Comparison of ENCODE assay signal across 1 cellular context in the genomic region with DNA sequence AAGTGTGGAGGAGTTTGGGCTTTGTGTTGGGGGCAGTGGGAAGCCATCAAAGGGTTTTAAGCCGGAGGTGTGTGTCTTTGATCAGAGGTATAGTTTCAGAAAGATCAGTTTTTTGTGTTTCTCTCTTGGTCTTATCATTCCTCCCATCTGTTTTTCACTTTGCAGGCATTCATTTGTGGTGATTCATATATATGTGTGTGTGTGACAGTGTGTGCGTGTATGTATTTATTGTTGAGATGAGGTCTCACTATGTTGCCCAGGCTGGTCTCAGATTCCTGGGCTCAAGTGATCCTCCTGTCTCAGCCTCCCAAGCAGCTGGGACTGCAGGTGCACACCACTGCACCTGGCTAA.
TF ChIP-seq lines count a peak whose summit lies in the region.

No MANE protein-coding gene starts in this region.

TF ChIP-seq in HepG2, 621 proteins besides CTCF, POLR2A, EP300 and RAD21:
- TF ChIP-seq GLI4 (CRISPR knock-in tag; IDR thresholded peaks at IDR 0.05; ENCODE audit: borderline replicate concordance) (0 out of 2 replicates have a peak, but pooled peaks have one; percentile 45), FOSL2 (CRISPR knock-in tag; IDR thresholded peaks at IDR 0.05) (peak; percentile 77), SALL1 (CRISPR knock-in tag; IDR thresholded peaks at IDR 0.05) (0 out of 2 replicates have a peak, but pooled peaks have one; percentile 7), ZNF121 (CRISPR knock-in tag; IDR thresholded peaks at IDR 0.05) (peak; percentile 91), ERF (CRISPR knock-in tag; IDR thresholded peaks at IDR 0.05) (no peak), ZNF746 (CRISPR knock-in tag; IDR thresholded peaks at IDR 0.05) (no peak), ZMYM3 (CRISPR knock-in tag; IDR thresholded peaks at IDR 0.05) (peak; percentile 86), RCOR2 (CRISPR knock-in tag; IDR thresholded peaks at IDR 0.05) (0 out of 2 replicates have a peak, but pooled peaks have one; percentile 51), SOX5 (CRISPR knock-in tag; IDR thresholded peaks at IDR 0.05; ENCODE audit: borderline replicate concordance) (peak; percentile 22; the same call in 1 of the 2 replicates), HDAC2 (CRISPR knock-in tag; IDR thresholded peaks at IDR 0.05) (0 out of 2 replicates have a peak, but pooled peaks have one; percentile 21), KDM1A (CRISPR knock-in tag; IDR thresholded peaks at IDR 0.05) (peak; percentile 71), DPF2 (CRISPR knock-in tag; IDR thresholded peaks at IDR 0.05; ENCODE audit: borderline replicate concordance, low read depth) (no peak), ZMYM2 (CRISPR knock-in tag; IDR thresholded peaks at IDR 0.05) (peak; percentile 56; the same call in 1 of the 2 replicates), ZNF775 (CRISPR knock-in tag; IDR thresholded peaks at IDR 0.05; ENCODE audit: borderline replicate concordance) (no peak), ZNF232 (CRISPR knock-in tag; IDR thresholded peaks at IDR 0.05; ENCODE audit: borderline replicate concordance) (0 out of 2 replicates have a peak, but pooled peaks have one; percentile 23), TEAD3 (CRISPR knock-in tag; optimal IDR thresholded peaks at IDR 0.05; ENCODE audit: borderline replicate concordance) (peak; percentile 56)
- TF ChIP-seq, protein P1, sequence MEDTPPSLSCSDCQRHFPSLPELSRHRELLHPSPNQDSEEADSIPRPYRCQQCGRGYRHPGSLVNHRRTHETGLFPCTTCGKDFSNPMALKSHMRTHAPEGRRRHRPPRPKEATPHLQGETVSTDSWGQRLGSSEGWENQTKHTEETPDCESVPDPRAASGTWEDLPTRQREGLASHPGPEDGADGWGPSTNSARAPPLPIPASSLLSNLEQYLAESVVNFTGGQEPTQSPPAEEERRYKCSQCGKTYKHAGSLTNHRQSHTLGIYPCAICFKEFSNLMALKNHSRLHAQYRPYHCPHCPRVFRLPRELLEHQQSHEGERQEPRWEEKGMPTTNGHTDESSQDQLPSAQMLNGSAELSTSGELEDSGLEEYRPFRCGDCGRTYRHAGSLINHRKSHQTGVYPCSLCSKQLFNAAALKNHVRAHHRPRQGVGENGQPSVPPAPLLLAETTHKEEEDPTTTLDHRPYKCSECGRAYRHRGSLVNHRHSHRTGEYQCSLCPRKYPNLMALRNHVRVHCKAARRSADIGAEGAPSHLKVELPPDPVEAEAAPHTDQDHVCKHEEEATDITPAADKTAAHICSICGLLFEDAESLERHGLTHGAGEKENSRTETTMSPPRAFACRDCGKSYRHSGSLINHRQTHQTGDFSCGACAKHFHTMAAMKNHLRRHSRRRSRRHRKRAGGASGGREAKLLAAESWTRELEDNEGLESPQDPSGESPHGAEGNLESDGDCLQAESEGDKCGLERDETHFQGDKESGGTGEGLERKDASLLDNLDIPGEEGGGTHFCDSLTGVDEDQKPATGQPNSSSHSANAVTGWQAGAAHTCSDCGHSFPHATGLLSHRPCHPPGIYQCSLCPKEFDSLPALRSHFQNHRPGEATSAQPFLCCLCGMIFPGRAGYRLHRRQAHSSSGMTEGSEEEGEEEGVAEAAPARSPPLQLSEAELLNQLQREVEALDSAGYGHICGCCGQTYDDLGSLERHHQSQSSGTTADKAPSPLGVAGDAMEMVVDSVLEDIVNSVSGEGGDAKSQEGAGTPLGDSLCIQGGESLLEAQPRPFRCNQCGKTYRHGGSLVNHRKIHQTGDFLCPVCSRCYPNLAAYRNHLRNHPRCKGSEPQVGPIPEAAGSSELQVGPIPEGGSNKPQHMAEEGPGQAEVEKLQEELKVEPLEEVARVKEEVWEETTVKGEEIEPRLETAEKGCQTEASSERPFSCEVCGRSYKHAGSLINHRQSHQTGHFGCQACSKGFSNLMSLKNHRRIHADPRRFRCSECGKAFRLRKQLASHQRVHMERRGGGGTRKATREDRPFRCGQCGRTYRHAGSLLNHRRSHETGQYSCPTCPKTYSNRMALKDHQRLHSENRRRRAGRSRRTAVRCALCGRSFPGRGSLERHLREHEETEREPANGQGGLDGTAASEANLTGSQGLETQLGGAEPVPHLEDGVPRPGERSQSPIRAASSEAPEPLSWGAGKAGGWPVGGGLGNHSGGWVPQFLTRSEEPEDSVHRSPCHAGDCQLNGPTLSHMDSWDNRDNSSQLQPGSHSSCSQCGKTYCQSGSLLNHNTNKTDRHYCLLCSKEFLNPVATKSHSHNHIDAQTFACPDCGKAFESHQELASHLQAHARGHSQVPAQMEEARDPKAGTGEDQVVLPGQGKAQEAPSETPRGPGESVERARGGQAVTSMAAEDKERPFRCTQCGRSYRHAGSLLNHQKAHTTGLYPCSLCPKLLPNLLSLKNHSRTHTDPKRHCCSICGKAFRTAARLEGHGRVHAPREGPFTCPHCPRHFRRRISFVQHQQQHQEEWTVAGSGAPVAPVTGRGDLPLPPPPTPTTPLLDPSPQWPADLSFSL (CRISPR knock-in tag; IDR thresholded peaks at IDR 0.05), result peak; percentile 68; the same call in 1 of the 2 replicates
- TF ChIP-seq, protein P2, sequence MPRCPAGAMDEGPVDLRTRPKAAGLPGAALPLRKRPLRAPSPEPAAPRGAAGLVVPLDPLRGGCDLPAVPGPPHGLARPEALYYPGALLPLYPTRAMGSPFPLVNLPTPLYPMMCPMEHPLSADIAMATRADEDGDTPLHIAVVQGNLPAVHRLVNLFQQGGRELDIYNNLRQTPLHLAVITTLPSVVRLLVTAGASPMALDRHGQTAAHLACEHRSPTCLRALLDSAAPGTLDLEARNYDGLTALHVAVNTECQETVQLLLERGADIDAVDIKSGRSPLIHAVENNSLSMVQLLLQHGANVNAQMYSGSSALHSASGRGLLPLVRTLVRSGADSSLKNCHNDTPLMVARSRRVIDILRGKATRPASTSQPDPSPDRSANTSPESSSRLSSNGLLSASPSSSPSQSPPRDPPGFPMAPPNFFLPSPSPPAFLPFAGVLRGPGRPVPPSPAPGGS (CRISPR knock-in tag; IDR thresholded peaks at IDR 0.05), result no peak
- TF ChIP-seq, protein P3, sequence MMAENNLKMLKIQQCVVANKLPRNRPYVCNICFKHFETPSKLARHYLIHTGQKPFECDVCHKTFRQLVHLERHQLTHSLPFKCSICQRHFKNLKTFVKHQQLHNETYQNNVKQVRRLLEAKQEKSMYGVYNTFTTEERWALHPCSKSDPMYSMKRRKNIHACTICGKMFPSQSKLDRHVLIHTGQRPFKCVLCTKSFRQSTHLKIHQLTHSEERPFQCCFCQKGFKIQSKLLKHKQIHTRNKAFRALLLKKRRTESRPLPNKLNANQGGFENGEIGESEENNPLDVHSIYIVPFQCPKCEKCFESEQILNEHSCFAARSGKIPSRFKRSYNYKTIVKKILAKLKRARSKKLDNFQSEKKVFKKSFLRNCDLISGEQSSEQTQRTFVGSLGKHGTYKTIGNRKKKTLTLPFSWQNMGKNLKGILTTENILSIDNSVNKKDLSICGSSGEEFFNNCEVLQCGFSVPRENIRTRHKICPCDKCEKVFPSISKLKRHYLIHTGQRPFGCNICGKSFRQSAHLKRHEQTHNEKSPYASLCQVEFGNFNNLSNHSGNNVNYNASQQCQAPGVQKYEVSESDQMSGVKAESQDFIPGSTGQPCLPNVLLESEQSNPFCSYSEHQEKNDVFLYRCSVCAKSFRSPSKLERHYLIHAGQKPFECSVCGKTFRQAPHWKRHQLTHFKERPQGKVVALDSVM (CRISPR knock-in tag; IDR thresholded peaks at IDR 0.05), result peak; percentile 96
